In the genomic region with DNA sequence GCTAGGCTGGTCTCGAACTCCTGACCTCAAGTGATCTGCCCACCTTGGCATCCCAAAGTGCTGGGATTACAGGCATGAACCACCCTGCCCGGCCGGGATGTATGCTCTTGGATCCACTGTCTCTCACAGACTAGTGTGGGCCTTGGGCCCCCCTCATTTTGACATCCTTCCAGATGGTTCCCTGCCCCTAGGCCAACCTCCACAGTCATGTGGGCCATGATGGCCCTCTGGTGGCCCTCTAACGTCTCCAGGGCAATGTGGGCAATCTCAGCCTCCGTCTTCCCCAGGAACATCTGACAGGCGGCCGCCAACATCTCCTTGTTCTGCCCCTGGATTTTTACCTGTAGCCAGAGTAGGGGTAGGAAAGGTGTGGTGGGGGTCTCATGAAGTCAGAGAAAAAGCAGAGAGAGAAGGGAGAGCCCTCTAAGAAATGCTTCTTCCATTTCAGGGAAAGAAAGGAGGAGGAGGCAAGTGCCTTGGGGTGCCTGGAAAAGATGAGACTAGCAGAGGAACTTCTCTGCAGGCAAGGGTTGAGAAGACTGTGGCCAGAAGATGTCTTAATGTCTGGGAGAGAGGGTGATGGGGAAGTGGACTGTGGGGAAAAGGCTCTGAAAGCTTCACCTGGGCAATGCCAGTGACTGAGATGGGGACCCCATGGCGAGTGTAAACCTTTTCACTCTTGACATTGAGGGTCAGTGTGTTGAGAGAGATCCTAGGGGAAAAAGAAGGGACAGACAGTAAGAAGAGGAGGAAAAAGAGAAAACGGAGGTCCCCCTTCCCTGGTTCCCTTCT, we compare ENCODE assay signal across 8 cellular contexts. TPM values are rescaled to one million over a fixed set of nuclear protein-coding genes. Genes with fewer than 3 reads are reported as not detected.
A peak's percentile ranks its signal among the peaks of the same experiment; 100 is the strongest.
DNase-seq lines count a peak whose midpoint lies in the region; ATAC-seq and TF ChIP-seq lines count a peak whose summit lies in the region.

No MANE protein-coding gene starts in this region.

- no peak for TF ChIP-seq POLR2A in uterus (IDR thresholded peaks at IDR 0.05)

- peaks cover 3% of the 10 kb centered on the region for H3K36me3 Mint-ChIP-seq in memory B cell

- no peak for DNase-seq in left ventricle myocardium inferior
- no peak for DNase-seq in Right ventricle myocardium superior
- peak; percentile 71 for DNase-seq in astrocyte of the hippocampus (ENCODE audit: low read depth, low spot score)
- no peak for DNase-seq in memory B cell (ENCODE audit: low spot score in 2 of 2)
- no peak for DNase-seq in uterus
- DNase-seq in C1 segment of cervical spinal cord (lab: John Stamatoyannopoulos, UW), result no peak

- H3K4me1 Mint-ChIP-seq in memory B cell, result peaks cover 42% of the 10 kb centered on the region

- H3K27ac Mint-ChIP-seq in memory B cell, result peak overlapping the region; percentile 66

- H3K27me3 Mint-ChIP-seq in memory B cell, result no peaks in the 10 kb centered on the region

- H3K27me3 ChIP-seq in left ventricle myocardium inferior (ENCODE audit: low read depth) (no peaks in the 10 kb centered on the region), uterus (no peaks in the 10 kb centered on the region)

- TF ChIP-seq CTCF in left ventricle myocardium inferior (IDR thresholded peaks at IDR 0.05; ENCODE audit: borderline replicate concordance) (no peak), uterus (IDR thresholded peaks at IDR 0.05) (no peak)

- peak overlapping the region; percentile 98 for H3K27ac ChIP-seq in left ventricle myocardium inferior (replicated peaks)
- peak overlapping the region; percentile 96 to 99 for H3K27ac ChIP-seq in uterus

- H3K4me3 Mint-ChIP-seq in memory B cell, result peak overlapping the region; percentile 87

- H3K4me3 ChIP-seq in left ventricle myocardium inferior (peak overlapping the region; percentile 93), uterus (peak overlapping the region; percentile 81 to 88)

- H3K9me3 ChIP-seq in left ventricle myocardium inferior (replicated peaks) (no peaks in the 10 kb centered on the region), uterus (no peaks in the 10 kb centered on the region)

- peaks cover 51% of the 10 kb centered on the region for H3K36me3 ChIP-seq in left ventricle myocardium inferior
- no peaks in the 10 kb centered on the region for H3K36me3 ChIP-seq in uterus

- intact Hi-C loops in left ventricle myocardium inferior (cut with micrococcal nuclease) (loop anchor here (10.0 kb wide), 2 partner anchors 84 to 144 kb away; partner anchors contain the start of gene DDR1), Right ventricle myocardium superior (cut with DNase I) (loop anchor here (5.0 to 10.0 kb wide), 3 partner anchors 81 to 344 kb away; partner anchors contain the start of gene DDR1), uterus (cut with DNase I; ENCODE audit: low total_unique reads) (loop anchor here (5.0 kb wide), 1 partner anchor 136 kb away; no protein-coding TSS in a partner anchor)

- H3K9me3 Mint-ChIP-seq in memory B cell, result no peaks in the 10 kb centered on the region

- no peak for ATAC-seq in Right ventricle myocardium superior (ENCODE audit: poor library complexity)
- no peak for ATAC-seq in memory B cell (ENCODE audit: low read depth)
- no peak for ATAC-seq in GM18867 (IDR thresholded peaks at IDR 0.05; ENCODE audit: unreplicated experiment)
- no peak for ATAC-seq in GM19351 (IDR thresholded peaks at IDR 0.05; ENCODE audit: unreplicated experiment)

- peaks cover 77% of the 10 kb centered on the region for H3K4me1 ChIP-seq in left ventricle myocardium inferior
- peaks cover 8 to 12% of the 10 kb centered on the region in 2 donors for H3K4me1 ChIP-seq in uterus

RNA-seq across cellular contexts. Expression of gene FLOT1, which starts 1.3 kb away (rescaled TPM):
- total RNA-seq in left ventricle myocardium inferior (223 TPM), Right ventricle myocardium superior (207 TPM), uterus (100 to 1,000 TPM in 1 of 4 donors, 10 to 100 TPM in 3; 47.1 to 155 (median 64.6) TPM)

RNA-seq across cellular contexts. Expression of gene IER3, which starts 3.2 kb away (rescaled TPM):
- total RNA-seq in left ventricle myocardium inferior, result 41.4 TPM
- total RNA-seq in Right ventricle myocardium superior, result 11.4 TPM
- 10 to 100 TPM in 2 of 4 donors, 1 to 10 TPM in 1, under 1 TPM in 1; 0.88 to 23.8 (median 10.4) TPM for total RNA-seq in uterus

RNA-seq across cellular contexts. Expression of gene TUBB, which starts 21.0 kb away (rescaled TPM):
- 187 TPM for total RNA-seq in left ventricle myocardium inferior
- 179 TPM for total RNA-seq in Right ventricle myocardium superior
- total RNA-seq in uterus, result 100 to 1,000 TPM; 130 to 426 (median 290) TPM

RNA-seq across cellular contexts. Expression of gene MDC1, which starts 24.1 kb away (rescaled TPM):
- 14.1 TPM for total RNA-seq in left ventricle myocardium inferior
- total RNA-seq in Right ventricle myocardium superior, result 16.4 TPM
- total RNA-seq in uterus, result 10 to 100 TPM in 2 of 4 donors, 1 to 10 TPM in 2; 3.1 to 61.9 (median 10.2) TPM

RNA-seq across cellular contexts. Expression of gene NRM, which starts 50.4 kb away (rescaled TPM):
- 3.7 TPM for total RNA-seq in left ventricle myocardium inferior
- total RNA-seq in Right ventricle myocardium superior, result 3.2 TPM
- total RNA-seq in uterus, result 10 to 100 TPM in 1 of 4 donors, 1 to 10 TPM in 2, under 1 TPM in 1; 0.59 to 29.3 (median 5.4) TPM
